Comparison of ENCODE assay signal across 19 cellular contexts in genomic region chr3:78506581-78507195, GRCh38.
DNase-seq lines count a peak whose midpoint lies in the region; ATAC-seq and TF ChIP-seq lines count a peak whose summit lies in the region.
"Had no signal": no experiment of that assay in that cellular context is flagged by ENCODE, and none has a peak within 500 bp of the region (broad histone marks: within the 10 kb centered on the region; RNA-seq: fewer than 3 reads in every experiment).

No MANE protein-coding gene starts in this region.

- no peaks in the 10 kb centered on the region for H3K36me3 ChIP-seq in GM23338 (ENCODE audit: insufficient read depth)
- peaks cover 4% of the 10 kb centered on the region for H3K36me3 ChIP-seq in OCI-LY3 (replicated peaks; ENCODE audit: low read depth, low read length)
- no peaks in the 10 kb centered on the region for H3K36me3 ChIP-seq in neural progenitor cell
- H3K36me3 ChIP-seq: uterus had no signal

- H3K4me2 ChIP-seq in GM23338: no peak overlapping the region
- H3K4me2 ChIP-seq in OCI-LY3 (ENCODE audit: low read length): peak overlapping the region; percentile 31
- H3K4me2 ChIP-seq in neural progenitor cell: no peak overlapping the region

- H3K4me3 Mint-ChIP-seq in GM23338: no peak overlapping the region
- H3K4me3 Mint-ChIP-seq in neural progenitor cell: no peak overlapping the region
- H3K4me3 Mint-ChIP-seq: activated CD4-positive, alpha-beta memory T cell treated with anti-CD3 and anti-CD28 coated beads for 36 hours; activated naive CD4-positive, alpha-beta T cell treated with anti-CD3 and anti-CD28 coated beads, Interleukin-2, amount 50 U/mL, for 24 hours; CD4-positive, alpha-beta T cell; T-helper 1 cell treated with Interleukin-12 subunit alpha and Interleukin-12 subunit beta and Interleukin-4 antibody, amounts not matched to agents 30 μg/mL and 1 μg/mL, for 36 hours had no signal

- DNase-seq in GM23338 (ENCODE audit: low spot score) (no peak), epithelial cell of esophagus (ENCODE audit: low read depth) (peak; percentile 68), neural progenitor cell (ENCODE audit: low spot score) (no peak), C1 segment of cervical spinal cord (lab: John Stamatoyannopoulos, UW) (no peak), foreskin fibroblast (no peak), NCI-H2081 (lab: John Stamatoyannopoulos, UW) (no peak), SK-N-DZ (ENCODE audit: low spot score) (no peak)
- DNase-seq: activated CD4-positive, alpha-beta memory T cell treated with anti-CD3 and anti-CD28 coated beads for 36 hours; CD4-positive, alpha-beta T cell; dorsolateral prefrontal cortex; H7; hippocampal formation; midbrain; NCI-H526 treated with DMSO at 0.1 percent for 48 hours; small intestine; uterus had no signal

- H3K9me2 ChIP-seq in GM23338 (ENCODE audit: insufficient read depth): peaks cover 4% of the 10 kb centered on the region; the same call in 1 of the 2 replicates

- TF ChIP-seq CTCF in GM23338 (conservative IDR thresholded peaks at IDR 0.05; ENCODE audit: low read depth in 2 of 2) (no peak), OCI-LY3 (IDR thresholded peaks at IDR 0.05; ENCODE audit: low read depth, low read length) (no peak), epithelial cell of esophagus (IDR thresholded peaks at IDR 0.05; ENCODE audit: insufficient read depth, low read depth, low read length, missing control alignments) (no peak), neural progenitor cell (IDR thresholded peaks at IDR 0.05) (no peak), foreskin fibroblast (IDR thresholded peaks at IDR 0.05; ENCODE audit: low read depth, low read length) (no peak)

- H3F3A ChIP-seq in GM23338 (replicated peaks; ENCODE audit: low read depth): no peaks in the 10 kb centered on the region
- H3F3A ChIP-seq in neural progenitor cell (ENCODE audit: low read depth): no peaks in the 10 kb centered on the region

- H3K9ac ChIP-seq in OCI-LY3 (ENCODE audit: low read length) (no peak overlapping the region), neural progenitor cell (no peak overlapping the region)

- H3K27ac Mint-ChIP-seq in GM23338 (peak overlapping the region; percentile 6; the same call in 1 of the 2 replicates), neural progenitor cell (peak overlapping the region; percentile 21)
- H3K27ac Mint-ChIP-seq: activated CD4-positive, alpha-beta memory T cell treated with anti-CD3 and anti-CD28 coated beads for 36 hours; activated naive CD4-positive, alpha-beta T cell treated with anti-CD3 and anti-CD28 coated beads, Interleukin-2, amount 50 U/mL, for 24 hours; CD4-positive, alpha-beta T cell; T-helper 1 cell treated with Interleukin-12 subunit alpha and Interleukin-12 subunit beta and Interleukin-4 antibody, amounts not matched to agents 30 μg/mL and 1 μg/mL, for 36 hours had no signal

- H3K27me3 Mint-ChIP-seq in GM23338 (ENCODE audit: insufficient read depth, low read depth, poor library complexity) (peaks cover 2% of the 10 kb centered on the region), neural progenitor cell (ENCODE audit: insufficient read depth, low read depth) (peaks cover 6% of the 10 kb centered on the region)
- H3K27me3 Mint-ChIP-seq: activated CD4-positive, alpha-beta memory T cell treated with anti-CD3 and anti-CD28 coated beads for 36 hours; activated naive CD4-positive, alpha-beta T cell treated with anti-CD3 and anti-CD28 coated beads, Interleukin-2, amount 50 U/mL, for 24 hours; CD4-positive, alpha-beta T cell had no signal

- H3K9me3 Mint-ChIP-seq in GM23338 (no peaks in the 10 kb centered on the region; the same call in 2 of the 3 replicates), neural progenitor cell (no peaks in the 10 kb centered on the region)

- no peak; the same call in 2 of the 3 replicates for ATAC-seq in GM23338

- H3K4me1 Mint-ChIP-seq in GM23338 (peaks cover 11% of the 10 kb centered on the region), neural progenitor cell (peaks cover 22% of the 10 kb centered on the region)
- H3K4me1 Mint-ChIP-seq: activated naive CD4-positive, alpha-beta T cell treated with anti-CD3 and anti-CD28 coated beads, Interleukin-2, amount 50 U/mL, for 24 hours had no signal

- H3K27me3 ChIP-seq in GM23338 (ENCODE audit: insufficient read depth) (no peaks in the 10 kb centered on the region), OCI-LY3 (ENCODE audit: low read depth, low read length) (no peaks in the 10 kb centered on the region), neural progenitor cell (no peaks in the 10 kb centered on the region)
- H3K27me3 ChIP-seq: dorsolateral prefrontal cortex, uterus had no signal

- H3K4me1 ChIP-seq in GM23338 (ENCODE audit: insufficient read depth) (peaks cover 10% of the 10 kb centered on the region), OCI-LY3 (ENCODE audit: low read length) (peaks cover 14% of the 10 kb centered on the region), neural progenitor cell (no peaks in the 10 kb centered on the region)
- H3K4me1 ChIP-seq: uterus had no signal

- H2AFZ ChIP-seq in GM23338 (peak overlapping the region; percentile 57; the same call in 1 of the 2 replicates), OCI-LY3 (ENCODE audit: low read depth, low read length) (peak overlapping the region; percentile 59; the same call in 1 of the 2 replicates), neural progenitor cell (replicated peaks) (peak overlapping the region; percentile 15)

- 0 out of 2 replicates have a peak, but pooled peaks cover 8% of the 10 kb centered on the region for H3K9me3 ChIP-seq in OCI-LY3 (ENCODE audit: insufficient read depth, low read length)
- no peaks in the 10 kb centered on the region for H3K9me3 ChIP-seq in neural progenitor cell (ENCODE audit: low read depth)
- H3K9me3 ChIP-seq: uterus had no signal

- H3K79me2 ChIP-seq in GM23338 (replicated peaks; ENCODE audit: insufficient read depth): no peaks in the 10 kb centered on the region
- H3K79me2 ChIP-seq in OCI-LY3 (ENCODE audit: low read length): no peaks in the 10 kb centered on the region
- H3K79me2 ChIP-seq in neural progenitor cell (ENCODE audit: low read depth): no peaks in the 10 kb centered on the region

- H3K27ac ChIP-seq in GM23338 (ENCODE audit: low read depth) (no peak overlapping the region), OCI-LY3 (ENCODE audit: low read length) (no peak overlapping the region), neural progenitor cell (no peak overlapping the region)
- H3K27ac ChIP-seq: dorsolateral prefrontal cortex, uterus had no signal

- H3K4me3 ChIP-seq in GM23338 (no peak overlapping the region), OCI-LY3 (ENCODE audit: low read length) (no peak overlapping the region), epithelial cell of esophagus (ENCODE audit: low read length) (no peak overlapping the region), neural progenitor cell (no peak overlapping the region), foreskin fibroblast (ENCODE audit: low read depth in 1 of 2, low read length in 2 of 2) (no peak overlapping the region)
- H3K4me3 ChIP-seq: dorsolateral prefrontal cortex, uterus had no signal

- H4K20me1 ChIP-seq in GM23338 (replicated peaks; ENCODE audit: insufficient read depth) (no peaks in the 10 kb centered on the region), OCI-LY3 (ENCODE audit: insufficient read depth, low read length) (no peaks in the 10 kb centered on the region), neural progenitor cell (ENCODE audit: low read depth) (no peaks in the 10 kb centered on the region)

- no peaks in the 10 kb centered on the region for H3K36me3 Mint-ChIP-seq in GM23338 (ENCODE audit: low read depth)
- H3K36me3 Mint-ChIP-seq in neural progenitor cell: peaks cover 2% of the 10 kb centered on the region
- H3K36me3 Mint-ChIP-seq: activated CD4-positive, alpha-beta memory T cell treated with anti-CD3 and anti-CD28 coated beads for 36 hours; activated naive CD4-positive, alpha-beta T cell treated with anti-CD3 and anti-CD28 coated beads, Interleukin-2, amount 50 U/mL, for 24 hours had no signal

TF ChIP-seq in GM23338, 12 proteins besides CTCF, POLR2A, EP300 and RAD21 (continues in another document):
- TF ChIP-seq ETS1 (IDR thresholded peaks at IDR 0.05): no peak
- TF ChIP-seq NANOG (IDR thresholded peaks at IDR 0.05; ENCODE audit: borderline replicate concordance): no peak
- no peak for TF ChIP-seq ZNF114 (CRISPR knock-in tag; IDR thresholded peaks at IDR 0.05)
